In the genomic region with DNA sequence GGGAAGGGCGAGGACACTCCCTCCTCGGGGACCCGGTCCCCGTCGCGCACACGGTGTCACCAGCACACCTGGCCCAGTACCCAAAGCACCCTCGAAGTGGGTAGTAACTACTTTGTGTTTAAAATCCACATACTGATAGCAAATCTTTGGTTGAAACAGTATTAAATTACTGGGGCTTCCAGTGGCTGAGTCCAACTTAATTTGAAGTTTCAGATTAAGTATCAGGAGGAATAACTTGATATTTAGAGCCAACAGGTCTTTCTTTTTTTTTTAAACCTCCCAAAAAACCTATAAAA, we compare ENCODE assay signal across 8 cellular contexts. TPM values are rescaled to one million over a fixed set of nuclear protein-coding genes. Genes with fewer than 3 reads are reported as not detected.
DNase-seq lines count a peak whose midpoint lies in the region; ATAC-seq, FAIRE-seq and TF ChIP-seq lines count a peak whose summit lies in the region.

No MANE protein-coding gene starts in this region.

- H3K56ac ChIP-seq in H1 (replicated peaks; ENCODE audit: insufficient read length, low read depth, low read length) = peak overlapping the region; percentile 98

- H3K27ac ChIP-seq in H1 (ENCODE audit: low read depth, low read length) = peak overlapping the region; percentile 94
- H3K27ac ChIP-seq in parathyroid adenoma = peak overlapping the region; percentile 97

- peak overlapping the region; percentile 85 for H2AFZ ChIP-seq in Loucy (ENCODE audit: low read length)
- no peak overlapping the region for H2AFZ ChIP-seq in H1 (ENCODE audit: low read length)
- peak overlapping the region; percentile 99 for H2AFZ ChIP-seq in parathyroid adenoma

- no peak overlapping the region for H2AK5ac ChIP-seq in H1 (ENCODE audit: low read depth, low read length)

- H3K9me3 ChIP-seq in Loucy (ENCODE audit: insufficient read depth, low read depth, low read length) = no peaks in the 10 kb centered on the region
- H3K9me3 ChIP-seq in H1 (ENCODE audit: insufficient read depth in 2 of 2, low read depth in 1 of 2, low read length in 1 of 2) = no peaks in the 10 kb centered on the region
- no peaks in the 10 kb centered on the region for H3K9me3 ChIP-seq in parathyroid adenoma (ENCODE audit: control insufficient read depth, low read length)

- H4K8ac ChIP-seq in H1 (ENCODE audit: extremely low read depth, insufficient read depth, low read length) = peak overlapping the region; percentile 99

- peak overlapping the region; percentile 99 for H3K9ac ChIP-seq in Loucy (ENCODE audit: low read depth, low read length, poor library complexity, severe bottlenecking)
- peak overlapping the region; percentile 93 to 97 (median 94) for H3K9ac ChIP-seq in H1 (replicated peaks in 1 of 4; ENCODE audit: extremely low read depth in 1 of 4, low read depth in 3 of 4, low read length in 3 of 4)
- H3K9ac ChIP-seq in parathyroid adenoma = peak overlapping the region; percentile 93

- H3K23me2 ChIP-seq in H1 (ENCODE audit: low read depth, low read length) = peaks cover 4% of the 10 kb centered on the region; the same call in 1 of the 2 replicates

- peak overlapping the region; percentile 66 for H4K5ac ChIP-seq in H1 (ENCODE audit: insufficient read length, low read depth, low read length)

- POLR2A ChIA-PET in H1 (lab: Charles Lee; ENCODE audit: partially characterized antibody) = interaction anchor here (0.5 to 1.3 kb wide), 5 partner anchors 8 to 729 kb away, joined by 3 to 12 read pairs (median 4); no protein-coding TSS in a partner anchor

- no peaks in the 10 kb centered on the region for H3K36me3 ChIP-seq in Loucy (ENCODE audit: insufficient read depth, low read length)
- peaks cover 0 to 4% (median 0%) of the 10 kb centered on the region in 4 experiments; a peak in 1 of 8 replicates for H3K36me3 ChIP-seq in H1 (ENCODE audit: control insufficient read depth in 2 of 4, insufficient read depth in 4 of 4, low read length in 3 of 4)
- H3K36me3 ChIP-seq in parathyroid adenoma (ENCODE audit: control insufficient read depth, insufficient read depth, low read length) = no peaks in the 10 kb centered on the region

- H3K9me2 ChIP-seq in Loucy (replicated peaks; ENCODE audit: low read depth, low read length) = no peaks in the 10 kb centered on the region

- TF ChIP-seq CTCF in Loucy (conservative IDR thresholded peaks at IDR 0.05; ENCODE audit: low read length) (no peak), H1 (IDR thresholded peaks at IDR 0.05; ENCODE audit: control extremely low read depth in 1 of 3, insufficient read depth in 1 of 3, low read depth in 1 of 3, low read length in 3 of 3) (no peak), parathyroid adenoma (IDR thresholded peaks at IDR 0.05) (no peak)

- no peak for DNase-seq in H1 (ENCODE audit: low read depth in 1 of 2, low spot score in 2 of 2)
- DNase-seq in NCI-H2107 treated with DMSO at 0.1 percent for 48 hours (lab: John Stamatoyannopoulos, UW; ENCODE audit: unreplicated experiment) = no peak
- no peak for DNase-seq in inferior parietal cortex (ENCODE audit: extremely low spot score)
- DNase-seq in anterior cingulate cortex (lab: John Stamatoyannopoulos, UW) = no peak
- DNase-seq in UCSD-AML1 (lab: John Stamatoyannopoulos, UW; ENCODE audit: unreplicated experiment) = no peak

- ATAC-seq in GM21423 (IDR thresholded peaks at IDR 0.05; ENCODE audit: unreplicated experiment) = peak; percentile 38

- no peaks in the 10 kb centered on the region for H3F3A ChIP-seq in Loucy (ENCODE audit: low read depth)

- H4K20me1 ChIP-seq in Loucy (ENCODE audit: insufficient read depth, low read length, poor library complexity, severe bottlenecking) (no peaks in the 10 kb centered on the region), H1 (replicated peaks in 1 of 2; ENCODE audit: control insufficient read depth in 1 of 2, insufficient read depth in 2 of 2, low read length in 2 of 2) (no peaks in the 10 kb centered on the region)

- peak overlapping the region; percentile 65 for H4K91ac ChIP-seq in H1 (replicated peaks; ENCODE audit: insufficient read length, low read length)

- no peak overlapping the region for H2BK20ac ChIP-seq in H1 (ENCODE audit: low read length)

- no peak overlapping the region; the same call in 1 of the 2 replicates for H2BK12ac ChIP-seq in H1 (ENCODE audit: low read depth, low read length)

- H2BK5ac ChIP-seq in H1 (ENCODE audit: low read depth, low read length) = peak overlapping the region; percentile 94

- H3K79me1 ChIP-seq in H1 (ENCODE audit: low read depth, low read length) = no peaks in the 10 kb centered on the region

- H2BK120ac ChIP-seq in H1 (replicated peaks; ENCODE audit: low read depth, low read length) = no peak overlapping the region

- no peak overlapping the region for H3K23ac ChIP-seq in H1 (ENCODE audit: insufficient read length)

- CTCF ChIA-PET in H1 (lab: Charles Lee; ENCODE audit: partially characterized antibody) = no interaction called here

- no peak for TF ChIP-seq POLR2A in H1 (IDR thresholded peaks at IDR 0.05; ENCODE audit: control extremely low read depth in 1 of 2, low read depth in 2 of 2, low read length in 2 of 2)

- H3K18ac ChIP-seq in H1 (ENCODE audit: extremely low read depth, low read length) = peak overlapping the region; percentile 80; the same call in 1 of the 2 replicates

- H3K79me2 ChIP-seq in Loucy (ENCODE audit: insufficient read depth, low read length) (peaks cover 27% of the 10 kb centered on the region), H1 (ENCODE audit: control insufficient read depth in 1 of 2, insufficient read depth in 2 of 2, low read length in 2 of 2) (no peaks in the 10 kb centered on the region), parathyroid adenoma (no peaks in the 10 kb centered on the region)

- 0% methylated on average over 8 of the region's 8 CpGs; no CpG with 5 or more reads in 1 of the 2 experiments for WGBS in H1 (ENCODE audit: extremely low coverage in 1 of 2, insufficient coverage in 1 of 2, insufficient read length in 1 of 2, insufficient replicate concordance in 2 of 2, low coverage in 1 of 2, low lambda C conversion rate in 2 of 2, missing lambda C conversion rate in 1 of 2), 2 experiments

- H2BK15ac ChIP-seq in H1 (ENCODE audit: low read length) = no peak overlapping the region

- H3K4me1 ChIP-seq in Loucy (ENCODE audit: insufficient read depth, low read length, poor library complexity, severe bottlenecking) (peaks cover 49% of the 10 kb centered on the region), H1 (replicated peaks in 1 of 4; ENCODE audit: control insufficient read depth in 3 of 4, insufficient read depth in 4 of 4, low read length in 3 of 4) (peaks cover 0 to 8% (median 1%) of the 10 kb centered on the region in 4 experiments; a peak in 1 of 7 replicates), parathyroid adenoma (peaks cover 9% of the 10 kb centered on the region)

- FAIRE-seq in H1 (lab: Jason Lieb, UNC) = no peak

- H3K4ac ChIP-seq in H1 (replicated peaks; ENCODE audit: insufficient read length, low read depth, low read length) = no peak overlapping the region

- H3K27me3 ChIP-seq in Loucy (ENCODE audit: insufficient read depth, low read length, poor library complexity, severe bottlenecking) = no peaks in the 10 kb centered on the region
- no peaks in the 10 kb centered on the region for H3K27me3 ChIP-seq in H1 (replicated peaks in 1 of 4; ENCODE audit: control insufficient read depth in 3 of 4, extremely low read depth in 1 of 4, insufficient read depth in 3 of 4, low read length in 3 of 4)
- no peaks in the 10 kb centered on the region for H3K27me3 ChIP-seq in parathyroid adenoma (ENCODE audit: control insufficient read depth, insufficient read depth, low read length)

- H3K4me3 ChIP-seq in Loucy (ENCODE audit: low read length, poor library complexity, severe bottlenecking) (peak overlapping the region; percentile 100), H1 (ENCODE audit: extremely low read depth in 1 of 4, insufficient read depth in 2 of 4, low read depth in 3 of 4, low read length in 4 of 4) (peak overlapping the region; percentile 65 to 76 (median 66)), parathyroid adenoma (ENCODE audit: low read depth, low read length) (peak overlapping the region; percentile 77)

- no peak for TF ChIP-seq RAD21 in H1 (IDR thresholded peaks at IDR 0.05 in 1 of 2, conservative IDR thresholded peaks at IDR 0.05 in 1 of 2; ENCODE audit: low read depth in 2 of 2, low read length in 2 of 2)

- H3K4me2 ChIP-seq in Loucy (ENCODE audit: low read depth, low read length, poor library complexity, severe bottlenecking) = peak overlapping the region; percentile 98
- peak overlapping the region; percentile 69 to 73 for H3K4me2 ChIP-seq in H1 (ENCODE audit: insufficient read depth in 1 of 2, low read depth in 2 of 2, low read length in 2 of 2)
- H3K4me2 ChIP-seq in parathyroid adenoma (ENCODE audit: low read length) = peak overlapping the region; percentile 90

- H3K14ac ChIP-seq in H1 (ENCODE audit: insufficient read length) = no peak overlapping the region

- TF ChIP-seq EP300 in H1 (IDR thresholded peaks at IDR 0.05; ENCODE audit: borderline replicate concordance in 1 of 2, low read depth in 2 of 2, low read length in 2 of 2) = no peak

TF ChIP-seq in H1, 55 proteins besides CTCF, POLR2A, EP300 and RAD21:
- TF ChIP-seq TCF12 (IDR thresholded peaks at IDR 0.05; ENCODE audit: low read depth, low read length) (0 out of 2 replicates have a peak, but pooled peaks have one; percentile 49), RFX5 (IDR thresholded peaks at IDR 0.05; ENCODE audit: borderline replicate concordance, low read depth, low read length) (no peak), CREB1 (IDR thresholded peaks at IDR 0.05) (peak; percentile 73), SIN3A (conservative IDR thresholded peaks at IDR 0.05 in 1 of 2, IDR thresholded peaks at IDR 0.05 in 1 of 2; ENCODE audit: low read depth in 1 of 2, low read length in 2 of 2) (0 out of 4 replicates have a peak, but pooled peaks of 1 of the 2 experiments have one; percentile 19), TBP (IDR thresholded peaks at IDR 0.05; ENCODE audit: low read depth, low read length) (peak; percentile 16; the same call in 1 of the 2 replicates), ZNF274 (IDR thresholded peaks at IDR 0.05; ENCODE audit: borderline replicate concordance, extremely low read depth, low read length) (no peak), GTF2F1 (IDR thresholded peaks at IDR 0.05; ENCODE audit: borderline replicate concordance, low read depth, low read length) (no peak)

RNA-seq across cellular contexts. Expression of a gene that starts 0.6 kb away (rescaled TPM):
- total RNA-seq in H1 (2021; fragmentation: NEBNext Ultra II Directional; extraction: Animal tissue kit (Norgen Biotek cat#: 25700)) = 8.8 and 9.4 TPM in 2 replicates
- polyA plus RNA-seq in H1 (2011; rRNA removed) = 2.2 and 3.7 TPM in 2 replicates
- polyA plus RNA-seq in H1 (2011; cell fraction: cytosol; rRNA removed) = 5.4 TPM
- polyA plus RNA-seq in H1 (2011; cell fraction: nucleus; rRNA removed) = 1.9 TPM
- polyA plus RNA-seq in H1 (2012, experiment 1 of 2) = 10.0 to 13.5 TPM (median 10.8 TPM) in 4 replicates
- 4.7 TPM for polyA plus RNA-seq in H1 (2012, experiment 2 of 2)
- polyA plus RNA-seq in H1 (2013, experiment 1 of 2) = 6.3 TPM
- 6.8 TPM for polyA plus RNA-seq in H1 (2013, experiment 2 of 2)
- polyA minus RNA-seq in H1 (2011; rRNA and poly(A)+ RNA removed) = 3.8 and 5.9 TPM in 2 replicates
- polyA minus RNA-seq in H1 (2011; cell fraction: cytosol; rRNA and poly(A)+ RNA removed) = 19.1 TPM
- polyA minus RNA-seq in H1 (2011; cell fraction: nucleus; rRNA and poly(A)+ RNA removed) = 29.8 TPM
